In the genomic region with DNA sequence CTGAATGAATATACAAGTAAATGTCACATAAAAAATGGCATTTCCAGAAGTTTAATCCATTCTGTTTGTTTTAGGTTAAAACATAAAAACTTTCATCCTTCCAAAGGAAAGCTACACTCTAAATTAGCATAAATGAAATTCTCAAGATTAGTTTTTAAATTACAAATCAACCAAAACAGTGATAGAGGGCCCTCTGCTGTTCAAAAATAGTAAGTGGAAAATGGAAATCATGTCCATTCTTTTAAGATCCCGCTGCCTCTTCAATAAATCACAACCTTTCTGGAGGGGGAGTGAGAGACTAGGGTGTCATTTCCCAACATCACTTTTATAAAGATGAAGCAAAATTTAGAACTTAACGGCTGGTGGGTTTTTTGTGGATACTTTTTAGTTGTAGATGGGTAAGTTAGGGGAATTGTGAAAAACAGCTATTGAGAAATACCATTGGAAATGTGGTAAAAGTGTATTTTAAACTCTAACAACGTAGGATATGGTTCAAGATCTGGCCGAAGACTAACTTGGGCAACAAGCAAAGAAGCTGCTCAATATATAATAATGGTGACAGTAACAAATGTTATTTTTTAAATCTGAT, we compare ENCODE assay signal across 1 cellular context.
TF ChIP-seq lines count a peak whose summit lies in the region.

No MANE protein-coding gene starts in this region.

TF ChIP-seq in endothelial cell of umbilical vein, 7 proteins besides CTCF, POLR2A, EP300 and RAD21 (continued from another document):
- TF ChIP-seq, protein P1, sequence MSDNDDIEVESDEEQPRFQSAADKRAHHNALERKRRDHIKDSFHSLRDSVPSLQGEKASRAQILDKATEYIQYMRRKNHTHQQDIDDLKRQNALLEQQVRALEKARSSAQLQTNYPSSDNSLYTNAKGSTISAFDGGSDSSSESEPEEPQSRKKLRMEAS (IDR thresholded peaks at IDR 0.05; ENCODE audit: insufficient read depth, insufficient read length) = no peak
- TF ChIP-seq POLR2AphosphoS5 (IDR thresholded peaks at IDR 0.05; ENCODE audit: insufficient read depth, low read depth, low read length) (no peak), MYC (IDR thresholded peaks at IDR 0.05; ENCODE audit: low read depth, low read length) (no peak), GATA2 (IDR thresholded peaks at IDR 0.05; ENCODE audit: insufficient read depth, insufficient read length, low read depth, low read length) (no peak), FOS (IDR thresholded peaks at IDR 0.05; ENCODE audit: borderline replicate concordance, insufficient read depth, low read length) (no peak), EZH2 (IDR thresholded peaks at IDR 0.05; ENCODE audit: borderline replicate concordance, low read depth, low read length, severe bottlenecking) (no peak)
